ENCODE assay signal across 6 cellular contexts in genomic region chr1:36089393-36090121, GRCh38. TPM values are rescaled to one million over a fixed set of nuclear protein-coding genes. Genes with fewer than 3 reads are reported as not detected.
A peak's percentile ranks its signal among the peaks of the same experiment; 100 is the strongest.
DNase-seq lines count a peak whose midpoint lies in the region; ATAC-seq and TF ChIP-seq lines count a peak whose summit lies in the region.

No MANE protein-coding gene starts in this region.

- H3K27ac Mint-ChIP-seq in naive B cell: peak overlapping the region; percentile 91 to 99 (median 94)

- TF ChIP-seq CTCF in AG09309 (IDR thresholded peaks at IDR 0.05; ENCODE audit: control insufficient read depth, insufficient read depth, low read depth, low read length, missing control alignments): no peak

- H3K4me3 ChIP-seq in AG09309 (ENCODE audit: control insufficient read depth, low read depth, low read length): peak overlapping the region; percentile 60

- H3K4me3 Mint-ChIP-seq in naive B cell: peak overlapping the region; percentile 83 to 98 (median 94)

- ATAC-seq in HG03095 (IDR thresholded peaks at IDR 0.05; ENCODE audit: unreplicated experiment) (peak; percentile 9), naive B cell (ENCODE audit: low read depth in 2 of 2) (no peak)

- DNase-seq in AG09309 (ENCODE audit: low read depth) (no peak), astrocyte of the hippocampus (ENCODE audit: low read depth, low spot score) (peak; percentile 72), naive B cell (no peak), KG1 (lab: John Stamatoyannopoulos, UW) (no peak), NCI-H510A treated with DMSO at 0.1 percent for 48 hours (lab: John Stamatoyannopoulos, UW) (no peak)

- peaks cover 12 to 27% (median 15%) of the 10 kb centered on the region in 3 donors for H3K4me1 Mint-ChIP-seq in naive B cell

- H3K27me3 Mint-ChIP-seq in naive B cell: peaks cover 0 to 12% (median 0%) of the 10 kb centered on the region in 3 donors

- no peaks in the 10 kb centered on the region for H3K36me3 Mint-ChIP-seq in naive B cell

- no peaks in the 10 kb centered on the region for H3K9me3 Mint-ChIP-seq in naive B cell

RNA-seq across cellular contexts. Expression of gene ADPRS, which starts 0.9 kb away (rescaled TPM):
- polyA plus RNA-seq in naive B cell (ENCODE audit: low read depth in 6 of 6): 10 to 100 TPM; 16.0 to 32.2 (median 19.2) TPM

RNA-seq across cellular contexts. Expression of gene TEKT2, which starts 5.7 kb away (rescaled TPM):
- polyA plus RNA-seq in naive B cell (ENCODE audit: low read depth in 6 of 6): not detected

RNA-seq across cellular contexts. Expression of gene COL8A2, which starts 35.5 kb away (rescaled TPM):
- under 1 TPM in 3 of 6 donors, not detected in 3; 0.10 to 0.25 (median 0.19) TPM for polyA plus RNA-seq in naive B cell (ENCODE audit: low read depth in 6 of 6)

RNA-seq across cellular contexts. Expression of gene TRAPPC3, which starts 59.7 kb away (rescaled TPM):
- 100 to 1,000 TPM; 103 to 185 (median 109) TPM for polyA plus RNA-seq in naive B cell (ENCODE audit: low read depth in 6 of 6)
